In genomic region chr22:31588970-31589675, GRCh38 we compare ENCODE assay signal across 1 cellular context.
TF ChIP-seq lines count a peak whose summit lies in the region.

No MANE protein-coding gene starts in this region.

TF ChIP-seq in HepG2, 621 proteins besides CTCF, POLR2A, EP300 and RAD21 (continued from another document and continues in another):
- TF ChIP-seq AFF4 (CRISPR knock-in tag; IDR thresholded peaks at IDR 0.05) = peak; percentile 60; the same call in 1 of the 2 replicates
- no peak for TF ChIP-seq ZBTB37 (CRISPR knock-in tag; IDR thresholded peaks at IDR 0.05)
- TF ChIP-seq MAFF (IDR thresholded peaks at IDR 0.05; ENCODE audit: low read depth, low read length) = no peak
- no peak for TF ChIP-seq SOX6 (IDR thresholded peaks at IDR 0.05)
- peak; percentile 41; the same call in 1 of the 2 replicates for TF ChIP-seq SOX6 (CRISPR knock-in tag; IDR thresholded peaks at IDR 0.05)
- TF ChIP-seq JUND (CRISPR knock-in tag; IDR thresholded peaks at IDR 0.05) = no peak
- no peak for TF ChIP-seq NFKB2 (CRISPR knock-in tag; IDR thresholded peaks at IDR 0.05; ENCODE audit: borderline replicate concordance)
- no peak for TF ChIP-seq ZNF225 (CRISPR knock-in tag; IDR thresholded peaks at IDR 0.05)
- no peak for TF ChIP-seq ZMAT3 (CRISPR knock-in tag; conservative IDR thresholded peaks at IDR 0.05)
- no peak for TF ChIP-seq ZNF274 (CRISPR knock-in tag; IDR thresholded peaks at IDR 0.05)
- no peak for TF ChIP-seq PITX1 (CRISPR knock-in tag; IDR thresholded peaks at IDR 0.05)
- TF ChIP-seq TFAP4 (IDR thresholded peaks at IDR 0.05; ENCODE audit: borderline replicate concordance, low read depth) = no peak
- TF ChIP-seq SIN3B (IDR thresholded peaks at IDR 0.05; ENCODE audit: low read length) = no peak
- no peak for TF ChIP-seq TP53 (CRISPR knock-in tag; conservative IDR thresholded peaks at IDR 0.05)
- TF ChIP-seq KDM5B (CRISPR knock-in tag; IDR thresholded peaks at IDR 0.05; ENCODE audit: borderline replicate concordance) = no peak
- no peak for TF ChIP-seq RBAK (CRISPR knock-in tag; IDR thresholded peaks at IDR 0.05)
- no peak for TF ChIP-seq NBN (conservative IDR thresholded peaks at IDR 0.05)
- TF ChIP-seq FUBP1 (CRISPR knock-in tag; IDR thresholded peaks at IDR 0.05; ENCODE audit: borderline replicate concordance) = no peak
- no peak for TF ChIP-seq ZNF468 (CRISPR knock-in tag; IDR thresholded peaks at IDR 0.05)
- no peak for TF ChIP-seq MYPOP (CRISPR knock-in tag; IDR thresholded peaks at IDR 0.05)
- TF ChIP-seq GPN1 (CRISPR knock-in tag; IDR thresholded peaks at IDR 0.05; ENCODE audit: borderline replicate concordance) = no peak
- no peak for TF ChIP-seq REPIN1 (CRISPR knock-in tag; IDR thresholded peaks at IDR 0.05; ENCODE audit: borderline replicate concordance, low read depth)
- no peak for TF ChIP-seq SMYD3 (CRISPR knock-in tag; IDR thresholded peaks at IDR 0.05)
- TF ChIP-seq ZFP90 (CRISPR knock-in tag; IDR thresholded peaks at IDR 0.05; ENCODE audit: borderline replicate concordance) = no peak
- no peak for TF ChIP-seq ZBTB39 (CRISPR knock-in tag; IDR thresholded peaks at IDR 0.05)
- TF ChIP-seq ATAD3A (CRISPR knock-in tag; IDR thresholded peaks at IDR 0.05) = no peak
- TF ChIP-seq TBL1XR1 (IDR thresholded peaks at IDR 0.05; ENCODE audit: borderline replicate concordance, low read length, partially characterized antibody) = no peak
- no peak for TF ChIP-seq NFE2L1 (CRISPR knock-in tag; IDR thresholded peaks at IDR 0.05; ENCODE audit: borderline replicate concordance)
- TF ChIP-seq MED1 (CRISPR knock-in tag; IDR thresholded peaks at IDR 0.05) = peak; percentile 69
- no peak for TF ChIP-seq NFAT5 (CRISPR knock-in tag; IDR thresholded peaks at IDR 0.05)
- TF ChIP-seq ZNF646 (CRISPR knock-in tag; IDR thresholded peaks at IDR 0.05) = no peak
- TF ChIP-seq ZNF24 (IDR thresholded peaks at IDR 0.05) = no peak
- no peak for TF ChIP-seq SAFB2 (CRISPR knock-in tag; IDR thresholded peaks at IDR 0.05; ENCODE audit: borderline replicate concordance, low read depth)
- no peak for TF ChIP-seq ZNF616 (CRISPR knock-in tag; IDR thresholded peaks at IDR 0.05; ENCODE audit: low read depth)
- TF ChIP-seq ZFP1 (CRISPR knock-in tag; IDR thresholded peaks at IDR 0.05) = no peak; the same call in 1 of the 2 replicates
- no peak for TF ChIP-seq MEIS1 (CRISPR knock-in tag; IDR thresholded peaks at IDR 0.05; ENCODE audit: borderline replicate concordance)
- 0 out of 2 replicates have a peak, but pooled peaks have one; percentile 1 for TF ChIP-seq CEBPB (IDR thresholded peaks at IDR 0.05; ENCODE audit: borderline replicate concordance, low read depth, low read length)
- no peak for TF ChIP-seq LCORL (IDR thresholded peaks at IDR 0.05)
- TF ChIP-seq LCORL (CRISPR knock-in tag; IDR thresholded peaks at IDR 0.05) = no peak
- no peak for TF ChIP-seq GZF1 (CRISPR knock-in tag; IDR thresholded peaks at IDR 0.05)
